In the genomic region with DNA sequence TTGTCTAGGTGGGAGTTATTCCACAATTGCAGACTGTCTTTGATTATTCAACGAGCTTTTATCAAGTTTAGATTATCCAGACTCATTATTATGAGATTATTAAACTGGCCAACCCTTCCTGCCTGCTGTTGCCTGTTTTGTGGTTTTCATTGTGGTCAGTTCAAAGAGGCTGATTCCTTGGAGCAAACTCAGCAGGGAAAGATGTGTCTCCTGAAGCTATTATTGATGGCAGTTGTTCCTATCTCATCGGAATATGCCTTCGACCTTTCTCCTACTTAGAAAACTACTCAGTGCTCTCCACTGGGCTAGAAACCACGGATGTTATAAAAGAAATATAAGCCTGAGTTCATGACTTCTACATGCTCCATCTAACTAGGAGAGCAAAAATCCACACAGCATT, we compare ENCODE assay signal across 13 cellular contexts.
DNase-seq lines count a peak whose midpoint lies in the region; ATAC-seq, FAIRE-seq and TF ChIP-seq lines count a peak whose summit lies in the region.
"Had no signal": no experiment of that assay in that cellular context is flagged by ENCODE, and none has a peak within 500 bp of the region (broad histone marks: within the 10 kb centered on the region; RNA-seq: fewer than 3 reads in every experiment).

No MANE protein-coding gene starts in this region.

- H3K27me3 ChIP-seq in lower lobe of right lung (ENCODE audit: low read depth): no peaks in the 10 kb centered on the region

- intact Hi-C loops in lower lobe of right lung (cut with DNase I): no loop called here

- ATAC-seq in HG02973 (IDR thresholded peaks at IDR 0.05; ENCODE audit: unreplicated experiment) (no peak), lower lobe of right lung (no peak)
- ATAC-seq: stimulated activated naive B cell treated with anti-CD40 and anti-IgM and Interleukin-4, amounts not matched to agents 10 μg/mL and 1 μg/mL and 100 μg/mL, for 72 hours had no signal

- peaks cover 28% of the 10 kb centered on the region for H3K4me1 ChIP-seq in lower lobe of right lung
- H3K4me1 ChIP-seq: Caco-2 had no signal

- no peaks in the 10 kb centered on the region for H3K36me3 ChIP-seq in lower lobe of right lung

- peaks cover 2% of the 10 kb centered on the region for H3K9me3 Mint-ChIP-seq in nephron

- peaks cover 9% of the 10 kb centered on the region for H3K4me1 Mint-ChIP-seq in nephron
- H3K4me1 Mint-ChIP-seq: stimulated activated naive B cell treated with anti-CD40 and anti-IgM and Interleukin-4, amounts not matched to agents 10 μg/mL and 1 μg/mL and 100 μg/mL, for 72 hours had no signal

- FAIRE-seq in RCC 7860 (lab: Jason Lieb, UNC): no peak

- peaks cover 4% of the 10 kb centered on the region for H3K27me3 Mint-ChIP-seq in nephron (ENCODE audit: low read depth)

- no peak overlapping the region for H3K4me3 Mint-ChIP-seq in nephron
- H3K4me3 Mint-ChIP-seq: stimulated activated naive B cell treated with anti-CD40 and anti-IgM and Interleukin-4, amounts not matched to agents 10 μg/mL and 1 μg/mL and 100 μg/mL, for 72 hours had no signal

- TF ChIP-seq CTCF in AG10803 (conservative IDR thresholded peaks at IDR 0.05; ENCODE audit: low read length): no peak
- no peak for TF ChIP-seq CTCF in choroid plexus epithelial cell (conservative IDR thresholded peaks at IDR 0.05; ENCODE audit: low read depth, low read length)
- TF ChIP-seq CTCF in nephron (IDR thresholded peaks at IDR 0.05; ENCODE audit: unreplicated experiment in 3 of 3): no peak
- no peak for TF ChIP-seq CTCF in lower lobe of right lung (IDR thresholded peaks at IDR 0.05)

- H3K36me3 Mint-ChIP-seq in nephron (ENCODE audit: low read depth): no peaks in the 10 kb centered on the region
- H3K36me3 Mint-ChIP-seq: stimulated activated naive B cell treated with anti-CD40 and anti-IgM and Interleukin-4, amounts not matched to agents 10 μg/mL and 1 μg/mL and 100 μg/mL, for 72 hours had no signal

- DNase-seq in AG10803 (ENCODE audit: low read depth) (peak; percentile 32), RCC 7860 (ENCODE audit: low spot score) (peak; percentile 8), choroid plexus epithelial cell (ENCODE audit: low read depth) (peak; percentile 52), NCI-H524 (lab: John Stamatoyannopoulos, UW) (no peak), lower lobe of right lung (no peak), NCI-H748 treated with DMSO at 0.1 percent for 48 hours (lab: John Stamatoyannopoulos, UW) (no peak)
- DNase-seq: ACHN; activated naive CD4-positive, alpha-beta T cell treated with Interleukin-2 at 50 U/mL for 16 hours; Caco-2; stimulated activated naive B cell treated with anti-CD40 and anti-IgM and Interleukin-4, amounts not matched to agents 10 μg/mL and 1 μg/mL and 100 μg/mL, for 72 hours had no signal

- H3K9me3 ChIP-seq in lower lobe of right lung: no peaks in the 10 kb centered on the region
- H3K9me3 ChIP-seq: Caco-2 had no signal

- H3K4me3 ChIP-seq in AG10803 (ENCODE audit: low read length) (no peak overlapping the region), choroid plexus epithelial cell (ENCODE audit: low read depth, low read length) (no peak overlapping the region), lower lobe of right lung (no peak overlapping the region)
- H3K4me3 ChIP-seq: SK-N-MC had no signal

- H3K27ac ChIP-seq in lower lobe of right lung: no peak overlapping the region
- H3K27ac ChIP-seq: SK-N-MC had no signal

- H3K27ac Mint-ChIP-seq in nephron: peak overlapping the region in 2 of 3 experiments; percentile 16 to 51
- H3K27ac Mint-ChIP-seq: stimulated activated naive B cell treated with anti-CD40 and anti-IgM and Interleukin-4, amounts not matched to agents 10 μg/mL and 1 μg/mL and 100 μg/mL, for 72 hours had no signal

Comparison
In these comparisons a context has a peak if more than half of its experiments do, and no peak if none do; other contexts are left out.
1. DNase-seq: peak in AG10803 (single experiment), RCC 7860 (single experiment) and choroid plexus epithelial cell (single experiment); none in NCI-H524 (0 of 2), lower lobe of right lung (single experiment) and NCI-H748 treated with DMSO at 0.1 percent for 48 hours (single experiment).